10 cellular contexts compared by ENCODE assay signal in genomic region chr4:189202869-189203271, GRCh38.
DNase-seq lines count a peak whose midpoint lies in the region; ATAC-seq and TF ChIP-seq lines count a peak whose summit lies in the region.
"Had no signal": no experiment of that assay in that cellular context is flagged by ENCODE, and none has a peak within 500 bp of the region (broad histone marks: within the 10 kb centered on the region; RNA-seq: fewer than 3 reads in every experiment).

No MANE protein-coding gene starts in this region.

- peaks cover 6% of the 10 kb centered on the region for H3K4me1 ChIP-seq in endocrine pancreas (ENCODE audit: control insufficient read depth, insufficient read depth, low read length)
- H3K4me1 ChIP-seq in osteoblast (ENCODE audit: insufficient read depth, low read length): peaks cover 7% of the 10 kb centered on the region
- H3K4me1 ChIP-seq: neural progenitor cell had no signal

- H2AFZ ChIP-seq in osteoblast (ENCODE audit: low read length): peak overlapping the region; percentile 53

- peak overlapping the region; percentile 88 for H3K4me2 ChIP-seq in osteoblast (ENCODE audit: insufficient read depth, low read length)
- H3K4me2 ChIP-seq: neural progenitor cell had no signal

- ATAC-seq in GM19351 (IDR thresholded peaks at IDR 0.05; ENCODE audit: unreplicated experiment) (no peak), sciatic nerve (no peak)

- H3K36me3 ChIP-seq in endocrine pancreas (ENCODE audit: control insufficient read depth, insufficient read depth, low read length): no peaks in the 10 kb centered on the region
- no peaks in the 10 kb centered on the region for H3K36me3 ChIP-seq in osteoblast (ENCODE audit: insufficient read depth, low read length)
- H3K36me3 ChIP-seq: neural progenitor cell had no signal

- peak; percentile 64 for DNase-seq in EH (ENCODE audit: low read depth)
- DNase-seq in NAMALWA (ENCODE audit: low spot score): peak; percentile 2
- no peak for DNase-seq in osteoblast (ENCODE audit: insufficient read length, low spot score, missing footprints)
- no peak for DNase-seq in cerebellar cortex (ENCODE audit: low spot score)
- no peak for DNase-seq in caudate nucleus (lab: John Stamatoyannopoulos, UW)
- DNase-seq in sciatic nerve (ENCODE audit: low spot score): no peak
- DNase-seq: GF-D8 had no signal

- H3K27me3 ChIP-seq in endocrine pancreas (ENCODE audit: control insufficient read depth, insufficient read depth, low read length) (no peaks in the 10 kb centered on the region), osteoblast (ENCODE audit: insufficient read depth, low read length) (no peaks in the 10 kb centered on the region)
- H3K27me3 ChIP-seq: neural progenitor cell had no signal

- H3K9me3 ChIP-seq in endocrine pancreas (ENCODE audit: control insufficient read depth, low read length) (no peaks in the 10 kb centered on the region), osteoblast (ENCODE audit: low read depth, low read length) (no peaks in the 10 kb centered on the region)

- peak overlapping the region; percentile 13 for H3K27ac ChIP-seq in osteoblast (ENCODE audit: low read depth, low read length)
- H3K27ac ChIP-seq in caudate nucleus (ENCODE audit: low read depth, low read length): no peak overlapping the region
- H3K27ac ChIP-seq: neural progenitor cell had no signal

- no peak overlapping the region for H3K9ac ChIP-seq in endocrine pancreas (ENCODE audit: control insufficient read depth, insufficient read depth, low read length)
- H3K9ac ChIP-seq: neural progenitor cell had no signal

- TF ChIP-seq CTCF in osteoblast (IDR thresholded peaks at IDR 0.05; ENCODE audit: extremely low read depth, low read depth, low read length): no peak

- intact Hi-C loops in sciatic nerve (cut with DNase I): no loop called here

- H3K4me3 ChIP-seq in endocrine pancreas (ENCODE audit: control insufficient read depth, insufficient read depth, low read length) (peak overlapping the region; percentile 79), osteoblast (ENCODE audit: insufficient read depth, low read length) (peak overlapping the region; percentile 74)
- H3K4me3 ChIP-seq: neural progenitor cell had no signal

- H3K79me2 ChIP-seq in osteoblast (ENCODE audit: insufficient read depth, low read length): no peaks in the 10 kb centered on the region

- H4K20me1 ChIP-seq in osteoblast (ENCODE audit: insufficient read depth, low read length): no peaks in the 10 kb centered on the region

Comparison
In these comparisons a context has a peak if more than half of its experiments do, and no peak if none do; other contexts are left out.
1. DNase-seq: peak in EH (single experiment) and NAMALWA (single experiment); none in osteoblast (single experiment), cerebellar cortex (single experiment), caudate nucleus (0 of 61) and sciatic nerve (single experiment).